In the genomic region with DNA sequence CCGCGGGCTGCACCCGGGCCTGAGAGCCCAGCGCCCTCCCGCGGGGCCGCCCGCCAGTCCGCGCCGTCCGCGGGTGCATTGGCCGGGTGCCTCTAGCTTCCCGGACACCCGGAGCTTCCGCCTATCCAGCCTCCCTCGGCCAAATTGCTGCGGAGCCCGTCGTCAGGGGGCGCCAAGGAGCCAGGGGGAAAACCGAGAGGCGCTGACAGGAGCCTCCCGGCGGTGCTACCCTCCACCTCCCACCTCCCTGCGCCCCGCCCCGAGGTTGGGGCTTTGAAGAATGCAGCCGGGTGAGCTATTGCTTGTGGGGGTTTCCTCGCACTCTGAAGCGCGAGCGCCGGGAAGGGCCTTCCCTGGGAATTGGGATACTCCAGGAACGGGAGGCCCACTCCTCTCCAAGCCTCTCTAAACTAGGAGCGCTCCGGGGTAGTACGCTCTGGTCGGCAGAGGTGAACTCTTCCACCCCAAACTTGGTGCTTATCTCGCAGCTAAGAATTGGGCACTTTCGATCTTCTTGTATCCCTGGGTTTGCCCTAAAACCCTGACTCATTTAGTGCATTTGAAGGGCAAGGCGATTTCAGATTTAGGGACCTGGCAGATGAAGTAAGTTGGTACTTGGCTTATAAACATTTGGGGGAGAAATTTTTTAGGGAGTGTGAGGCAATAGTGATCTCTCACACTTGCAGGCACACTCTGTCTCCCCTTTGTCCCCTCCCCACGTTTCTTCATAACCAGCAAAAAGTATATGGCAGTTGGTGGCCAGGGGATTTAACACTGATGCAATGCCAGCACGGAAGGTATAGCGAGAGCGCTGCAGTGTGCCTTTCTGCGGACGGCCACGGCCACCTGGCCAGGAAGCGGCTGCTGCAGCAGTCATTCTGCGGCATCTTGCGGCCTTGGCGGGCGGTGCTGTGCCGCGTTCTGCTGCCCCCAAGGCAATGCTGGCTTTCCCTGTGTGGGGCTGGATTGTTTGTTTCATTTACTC, we compare ENCODE assay signal across 8 cellular contexts. TPM values are rescaled to one million over a fixed set of nuclear protein-coding genes. Genes with fewer than 3 reads are reported as not detected.
A peak's percentile ranks its signal among the peaks of the same experiment; 100 is the strongest.
DNase-seq lines count a peak whose midpoint lies in the region; ATAC-seq and TF ChIP-seq lines count a peak whose summit lies in the region.

No MANE protein-coding gene starts in this region.

- no peaks in the 10 kb centered on the region for H3K36me3 ChIP-seq in GM23338 (ENCODE audit: insufficient read depth)
- H3K36me3 ChIP-seq in parathyroid adenoma (ENCODE audit: control insufficient read depth, insufficient read depth, low read length): no peaks in the 10 kb centered on the region
- H3K36me3 ChIP-seq in uterus: no peaks in the 10 kb centered on the region

- H3K9me3 ChIP-seq in parathyroid adenoma (ENCODE audit: control insufficient read depth, low read length) (no peaks in the 10 kb centered on the region), uterus (no peaks in the 10 kb centered on the region)

- DNase-seq in GM04503 (ENCODE audit: low read depth) (peak; percentile 59), GM23338 (ENCODE audit: low spot score) (peak; percentile 98), Kasumi-1 (lab: John Stamatoyannopoulos, UW) (peak; percentile 81), SHP77 treated with DMSO at 0.1 percent for 48 hours (lab: John Stamatoyannopoulos, UW) (peak; percentile 63), cardiac septum (ENCODE audit: low spot score) (peak; percentile 90), uterus (peak; percentile 77 to 79)
- peak; percentile 84 for DNase-seq in activated naive CD8-positive, alpha-beta T cell treated with anti-CD3 and anti-CD28 coated beads, Interleukin-2, amount 50 U/mL, for 24 hours

- H3K79me2 ChIP-seq in GM23338 (replicated peaks; ENCODE audit: insufficient read depth): peaks cover 17% of the 10 kb centered on the region
- H3K79me2 ChIP-seq in parathyroid adenoma: no peaks in the 10 kb centered on the region

- TF ChIP-seq POLR2A in uterus (IDR thresholded peaks at IDR 0.05): no peak

- peaks cover 19% of the 10 kb centered on the region; the same call in 2 of the 3 replicates for H3K36me3 Mint-ChIP-seq in GM23338 (ENCODE audit: low read depth)
- no peaks in the 10 kb centered on the region for H3K36me3 Mint-ChIP-seq in activated naive CD8-positive, alpha-beta T cell treated with anti-CD3 and anti-CD28 coated beads, Interleukin-2, amount 50 U/mL, for 24 hours (ENCODE audit: low read depth)

- H3K4me2 ChIP-seq in GM23338 (peak overlapping the region; percentile 86), parathyroid adenoma (ENCODE audit: low read length) (peak overlapping the region; percentile 63)

- peaks cover 26% of the 10 kb centered on the region for H3K27me3 ChIP-seq in GM23338 (ENCODE audit: insufficient read depth)
- no peaks in the 10 kb centered on the region for H3K27me3 ChIP-seq in parathyroid adenoma (ENCODE audit: control insufficient read depth, insufficient read depth, low read length)
- no peaks in the 10 kb centered on the region for H3K27me3 ChIP-seq in uterus

- H3K27ac ChIP-seq in GM23338 (ENCODE audit: low read depth) (peak overlapping the region; percentile 94), parathyroid adenoma (peak overlapping the region; percentile 47), uterus (peak overlapping the region; percentile 67 to 70)

- H3K4me3 Mint-ChIP-seq in GM23338: peak overlapping the region; percentile 85
- peak overlapping the region; percentile 72 for H3K4me3 Mint-ChIP-seq in activated naive CD8-positive, alpha-beta T cell treated with anti-CD3 and anti-CD28 coated beads, Interleukin-2, amount 50 U/mL, for 24 hours

- peak overlapping the region; percentile 94 for H3K4me3 ChIP-seq in GM23338
- peak overlapping the region; percentile 46 for H3K4me3 ChIP-seq in parathyroid adenoma (ENCODE audit: low read depth, low read length)
- peak overlapping the region; percentile 46 to 52 for H3K4me3 ChIP-seq in uterus

- H3K9me2 ChIP-seq in GM23338 (ENCODE audit: insufficient read depth): no peaks in the 10 kb centered on the region

- intact Hi-C loops in cardiac septum (cut with DNase I): loop anchor here (2.0 to 10.0 kb wide), 3 partner anchors 43 to 361 kb away; partner anchors contain the start of genes BAG2 and PRIM2
- intact Hi-C loops in uterus (cut with DNase I; ENCODE audit: low total_unique reads): no loop called here

- peaks cover 16% of the 10 kb centered on the region for H3K4me1 ChIP-seq in GM23338 (ENCODE audit: insufficient read depth)
- H3K4me1 ChIP-seq in parathyroid adenoma: no peaks in the 10 kb centered on the region
- peaks cover 0 to 4% of the 10 kb centered on the region in 2 donors for H3K4me1 ChIP-seq in uterus

- H3K27ac Mint-ChIP-seq in GM23338: peak overlapping the region; percentile 94
- H3K27ac Mint-ChIP-seq in activated naive CD8-positive, alpha-beta T cell treated with anti-CD3 and anti-CD28 coated beads, Interleukin-2, amount 50 U/mL, for 24 hours: no peak overlapping the region

- peaks cover 15% of the 10 kb centered on the region; the same call in 1 of the 2 replicates for H3F3A ChIP-seq in GM23338 (replicated peaks; ENCODE audit: low read depth)

- H2AFZ ChIP-seq in GM23338 (peak overlapping the region; percentile 98), parathyroid adenoma (peak overlapping the region; percentile 95)

- peak; percentile 82 for ATAC-seq in GM23338
- peak; percentile 80 for ATAC-seq in activated naive CD8-positive, alpha-beta T cell treated with anti-CD3 and anti-CD28 coated beads, Interleukin-2, amount 50 U/mL, for 24 hours

- peaks cover 19% of the 10 kb centered on the region for H3K27me3 Mint-ChIP-seq in GM23338 (ENCODE audit: insufficient read depth, low read depth, poor library complexity)
- H3K27me3 Mint-ChIP-seq in activated naive CD8-positive, alpha-beta T cell treated with anti-CD3 and anti-CD28 coated beads, Interleukin-2, amount 50 U/mL, for 24 hours: peaks cover 69% of the 10 kb centered on the region

- no peak overlapping the region for H3K9ac ChIP-seq in parathyroid adenoma

- TF ChIP-seq CTCF in GM23338 (conservative IDR thresholded peaks at IDR 0.05; ENCODE audit: low read depth in 2 of 2) (peak; percentile 69 to 87), parathyroid adenoma (IDR thresholded peaks at IDR 0.05) (peak; percentile 85), uterus (IDR thresholded peaks at IDR 0.05) (peak; percentile 48 to 81 (median 56))

- H3K9me3 Mint-ChIP-seq in GM23338: no peaks in the 10 kb centered on the region
- H3K9me3 Mint-ChIP-seq in activated naive CD8-positive, alpha-beta T cell treated with anti-CD3 and anti-CD28 coated beads, Interleukin-2, amount 50 U/mL, for 24 hours: no peaks in the 10 kb centered on the region

- no peaks in the 10 kb centered on the region; the same call in 1 of the 2 replicates for H4K20me1 ChIP-seq in GM23338 (replicated peaks; ENCODE audit: insufficient read depth)

- peaks cover 10% of the 10 kb centered on the region; the same call in 2 of the 3 replicates for H3K4me1 Mint-ChIP-seq in GM23338
- H3K4me1 Mint-ChIP-seq in activated naive CD8-positive, alpha-beta T cell treated with anti-CD3 and anti-CD28 coated beads, Interleukin-2, amount 50 U/mL, for 24 hours: peaks cover 17% of the 10 kb centered on the region

TF ChIP-seq in GM23338, 12 proteins besides CTCF, POLR2A, EP300 and RAD21 (continues in another document):
- no peak for TF ChIP-seq ZNF114 (CRISPR knock-in tag; IDR thresholded peaks at IDR 0.05)
- TF ChIP-seq EZH2 (IDR thresholded peaks at IDR 0.05; ENCODE audit: low read depth, unreplicated experiment): no peak
- TF ChIP-seq ZNF331 (CRISPR knock-in tag; IDR thresholded peaks at IDR 0.05; ENCODE audit: low read depth): 0 out of 2 replicates have a peak, but pooled peaks have one; percentile 10
- no peak for TF ChIP-seq STAT1 (IDR thresholded peaks at IDR 0.05; ENCODE audit: unreplicated experiment)

RNA-seq across cellular contexts. Expression of gene BEND6, which starts 0.6 kb away (rescaled TPM):
- 4.9 and 6.7 TPM in 2 replicates for total RNA-seq in GM23338 (2014; rRNA removed; shearing (Covaris generic))
- polyA plus RNA-seq in GM23338 (2016; fragmentation: Nextera tagmentation; extraction: Ambion mirVana): 4.5 and 6.0 TPM in 2 replicates
- total RNA-seq in cardiac septum: 1.5 TPM
- 10 to 100 TPM in 1 of 4 donors, 1 to 10 TPM in 3; 3.8 to 10.2 (median 4.5) TPM for total RNA-seq in uterus

Comparison
In these comparisons a context has a peak if more than half of its experiments do, and no peak if none do; other contexts are left out.
1. Peak in every context shown above with its lines: DNase-seq, ATAC-seq, H3K4me3 ChIP-seq and H3K27ac ChIP-seq.